Comparison of ENCODE assay signal across 23 cellular contexts in genomic region chr4:176872461-176872860, GRCh38.
"Had no signal": no experiment of that assay in that cellular context is flagged by ENCODE, and none has a peak within 500 bp of the region (broad histone marks: within the 10 kb centered on the region; RNA-seq: fewer than 3 reads in every experiment).

No MANE protein-coding gene starts in this region.

- H2AFZ ChIP-seq: neural progenitor cell had no signal

- H3K4me3 ChIP-seq: breast epithelium, coronary artery, esophagus muscularis mucosa, left ventricle myocardium inferior, neural progenitor cell had no signal

- H3K27me3 Mint-ChIP-seq: activated B cell treated with CpG ODN at 0.5 μM for 24 hours; activated CD4-positive, alpha-beta T cell treated with anti-CD3 and anti-CD28 coated beads for 36 hours; activated naive CD8-positive, alpha-beta T cell treated with anti-CD3 and anti-CD28 coated beads for 36 hours; naive thymus-derived CD8-positive, alpha-beta T cell; stimulated activated naive B cell treated with anti-CD40 and anti-IgM and Interleukin-4, amounts not matched to agents 10 μg/mL and 1 μg/mL and 100 μg/mL, for 72 hours had no signal

- H3K27ac Mint-ChIP-seq: activated B cell treated with CpG ODN at 0.5 μM for 24 hours; activated CD4-positive, alpha-beta T cell treated with anti-CD3 and anti-CD28 coated beads for 36 hours; activated naive CD8-positive, alpha-beta T cell treated with anti-CD3 and anti-CD28 coated beads for 36 hours; naive thymus-derived CD8-positive, alpha-beta T cell; neural progenitor cell; stimulated activated naive B cell treated with anti-CD40 and anti-IgM and Interleukin-4, amounts not matched to agents 10 μg/mL and 1 μg/mL and 100 μg/mL, for 72 hours; T-helper 1 cell treated with Interleukin-12 subunit alpha and Interleukin-12 subunit beta and Interleukin-4 antibody, amounts not matched to agents 30 μg/mL and 1 μg/mL, for 36 hours had no signal

- DNase-seq: activated B cell treated with CpG ODN at 0.5 μM for 24 hours; activated CD4-positive, alpha-beta T cell treated with anti-CD3 and anti-CD28 coated beads for 36 hours; activated CD4-positive, alpha-beta T cell treated with anti-CD3 and anti-CD28 coated beads, Interleukin-2, amount 50 U/mL, for 48 hours; activated CD8-positive, alpha-beta memory T cell treated with anti-CD3 and anti-CD28 coated beads, Interleukin-2, amount 50 U/mL, for 48 hours; activated naive CD4-positive, alpha-beta T cell treated with Interleukin-2 at 50 U/mL for 16 hours; activated naive CD8-positive, alpha-beta T cell treated with anti-CD3 and anti-CD28 coated beads for 36 hours; activated T-cell treated with anti-CD3 and anti-CD28 coated beads, Interleukin-2, amount 50 U/mL, for 4 hours; cerebellar nuclear complex; foreskin fibroblast; kidney; left ventricle myocardium inferior; naive thymus-derived CD8-positive, alpha-beta T cell; stimulated activated CD4-positive, alpha-beta T cell treated with anti-CD3 and anti-CD28 coated beads, Interleukin-2, amount 100 ng/mL, for 48 hours; stimulated activated CD8-positive, alpha-beta memory T cell treated with anti-CD3 and anti-CD28 coated beads, Interleukin-4, amount 100 ng/mL, for 48 hours; stimulated activated naive B cell treated with anti-CD40 and anti-IgM and Interleukin-4, amounts not matched to agents 10 μg/mL and 1 μg/mL and 100 μg/mL, for 72 hours; T1000; trophoblast cell had no signal

- H3K4me3 Mint-ChIP-seq: activated B cell treated with CpG ODN at 0.5 μM for 24 hours; activated CD4-positive, alpha-beta T cell treated with anti-CD3 and anti-CD28 coated beads for 36 hours; activated naive CD8-positive, alpha-beta T cell treated with anti-CD3 and anti-CD28 coated beads for 36 hours; activated T-cell treated with anti-CD3 and anti-CD28 coated beads, Interleukin-2, amount 50 U/mL, for 4 hours; naive thymus-derived CD8-positive, alpha-beta T cell; neural progenitor cell; stimulated activated naive B cell treated with anti-CD40 and anti-IgM and Interleukin-4, amounts not matched to agents 10 μg/mL and 1 μg/mL and 100 μg/mL, for 72 hours; T-helper 1 cell treated with Interleukin-12 subunit alpha and Interleukin-12 subunit beta and Interleukin-4 antibody, amounts not matched to agents 30 μg/mL and 1 μg/mL, for 36 hours had no signal

- ATAC-seq: activated CD4-positive, alpha-beta T cell treated with anti-CD3 and anti-CD28 coated beads for 36 hours; activated T-cell treated with anti-CD3 and anti-CD28 coated beads, Interleukin-2, amount 50 U/mL, for 4 hours; naive thymus-derived CD8-positive, alpha-beta T cell; sciatic nerve; stimulated activated naive B cell treated with anti-CD40 and anti-IgM and Interleukin-4, amounts not matched to agents 10 μg/mL and 1 μg/mL and 100 μg/mL, for 72 hours had no signal

- H3K36me3 ChIP-seq: breast epithelium, esophagus muscularis mucosa, left ventricle myocardium inferior, neural progenitor cell had no signal

- H3K27ac ChIP-seq: breast epithelium, coronary artery, esophagus muscularis mucosa, left ventricle myocardium inferior, neural progenitor cell had no signal

- H3K9me3 ChIP-seq: breast epithelium, esophagus muscularis mucosa had no signal

- H3K4me1 ChIP-seq: breast epithelium, esophagus muscularis mucosa, left ventricle myocardium inferior had no signal

- H3K27me3 ChIP-seq: breast epithelium, esophagus muscularis mucosa, neural progenitor cell had no signal

- H3K4me1 Mint-ChIP-seq: activated B cell treated with CpG ODN at 0.5 μM for 24 hours; activated CD4-positive, alpha-beta T cell treated with anti-CD3 and anti-CD28 coated beads for 36 hours; activated naive CD8-positive, alpha-beta T cell treated with anti-CD3 and anti-CD28 coated beads for 36 hours; naive thymus-derived CD8-positive, alpha-beta T cell; stimulated activated naive B cell treated with anti-CD40 and anti-IgM and Interleukin-4, amounts not matched to agents 10 μg/mL and 1 μg/mL and 100 μg/mL, for 72 hours had no signal

- H3K36me3 Mint-ChIP-seq: activated naive CD8-positive, alpha-beta T cell treated with anti-CD3 and anti-CD28 coated beads for 36 hours; naive thymus-derived CD8-positive, alpha-beta T cell; neural progenitor cell; stimulated activated naive B cell treated with anti-CD40 and anti-IgM and Interleukin-4, amounts not matched to agents 10 μg/mL and 1 μg/mL and 100 μg/mL, for 72 hours had no signal
